ENCODE assay signal across 32 cellular contexts in genomic region chr1:5842700-5843099, GRCh38.
"Had no signal": no experiment of that assay in that cellular context is flagged by ENCODE, and none has a peak within 500 bp of the region (broad histone marks: within the 10 kb centered on the region; RNA-seq: fewer than 3 reads in every experiment).

No MANE protein-coding gene starts in this region.

- H3K4me3 ChIP-seq: MG63, PC-9, SJSA1 had no signal

- DNase-seq: Kasumi-1, KG1, MG63, NCI-H1048, NCI-H1092 treated with DMSO at 0.1 percent for 48 hours, NCI-H1105 treated with DMSO at 0.1 percent for 48 hours, NCI-H1417, NCI-H1436, NCI-H146, NCI-H1694, NCI-H187, NCI-H1930, NCI-H2029 treated with DMSO at 0.1 percent for 48 hours, NCI-H2081 treated with DMSO at 0.1 percent for 48 hours, NCI-H2107, NCI-H2171, NCI-H226, NCI-H446 treated with DMSO at 0.1 percent for 48 hours, NCI-H510A, NCI-H524, NCI-H526, NCI-H69, NCI-H748 treated with DMSO at 0.1 percent for 48 hours, NCI-H82, PC-9, Right ventricle myocardium superior, SHP77 treated with DMSO at 0.1 percent for 48 hours, SW 1271 had no signal

- H3K27me3 ChIP-seq: MG63, SJSA1 had no signal

- H3K4me2 ChIP-seq: PC-9, SK-N-SH had no signal

- H3K9ac ChIP-seq: SK-N-SH had no signal

- H3K36me3 ChIP-seq: MG63, SJSA1 had no signal

- H3K9me3 ChIP-seq: MG63, SJSA1, SK-N-SH had no signal

- H2AFZ ChIP-seq: PC-9 had no signal

- H3K27ac ChIP-seq: PC-9, RWPE1, SJSA1 had no signal

- ATAC-seq: Panc1 had no signal
